13 cellular contexts compared by ENCODE assay signal in the genomic region with DNA sequence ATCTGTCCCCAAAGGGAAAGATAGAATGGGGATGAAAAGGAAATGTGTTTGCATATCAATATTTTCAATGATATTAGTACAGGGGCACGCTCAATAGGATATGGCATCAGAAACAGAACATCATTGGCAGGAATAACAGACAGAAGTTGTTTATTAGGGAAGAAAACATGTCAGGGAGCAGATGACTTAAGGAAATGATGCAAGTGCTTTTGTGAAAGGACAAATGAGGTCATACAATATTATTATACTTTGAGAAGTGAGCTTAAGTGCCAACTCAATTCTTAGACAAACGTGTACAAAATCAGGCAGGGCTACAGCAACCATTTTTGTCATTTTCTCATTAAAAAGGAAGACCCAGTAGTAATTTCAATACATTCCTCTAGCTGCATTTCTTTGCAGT.
DNase-seq lines count a peak whose midpoint lies in the region; ATAC-seq and TF ChIP-seq lines count a peak whose summit lies in the region.
"Had no signal": no experiment of that assay in that cellular context is flagged by ENCODE, and none has a peak within 500 bp of the region (broad histone marks: within the 10 kb centered on the region; RNA-seq: fewer than 3 reads in every experiment).

No MANE protein-coding gene starts in this region.

- no peaks in the 10 kb centered on the region for H3K9me3 Mint-ChIP-seq in GM23338
- H3K9me3 Mint-ChIP-seq: stimulated activated memory B cell treated with anti-CD40 and anti-IgM and Interleukin-4, amounts not matched to agents 10 μg/mL and 1 μg/mL and 100 μg/mL, for 72 hours had no signal

- H3K27me3 Mint-ChIP-seq in GM23338 (ENCODE audit: insufficient read depth, low read depth, poor library complexity) = peaks cover 3% of the 10 kb centered on the region
- H3K27me3 Mint-ChIP-seq: stimulated activated memory B cell treated with anti-CD40 and anti-IgM and Interleukin-4, amounts not matched to agents 10 μg/mL and 1 μg/mL and 100 μg/mL, for 72 hours had no signal

- H3K27me3 ChIP-seq in GM23338 (ENCODE audit: insufficient read depth) (no peaks in the 10 kb centered on the region), foreskin keratinocyte (no peaks in the 10 kb centered on the region)

- H3K4me3 ChIP-seq in GM23338 (no peak overlapping the region), skeletal muscle cell (ENCODE audit: low read depth, low read length) (no peak overlapping the region)

- H3K4me1 ChIP-seq in GM23338 (ENCODE audit: insufficient read depth) (peaks cover 6% of the 10 kb centered on the region; the same call in 1 of the 2 replicates), foreskin keratinocyte (peaks cover 50% of the 10 kb centered on the region)
- H3K4me1 ChIP-seq: parathyroid adenoma had no signal

- H3K27ac Mint-ChIP-seq in GM23338 = no peak overlapping the region
- H3K27ac Mint-ChIP-seq: stimulated activated memory B cell treated with anti-CD40 and anti-IgM and Interleukin-4, amounts not matched to agents 10 μg/mL and 1 μg/mL and 100 μg/mL, for 72 hours had no signal

- no peak for DNase-seq in GM23338 (ENCODE audit: low spot score)
- peak in 1 of 2 donors; percentile 48 for DNase-seq in foreskin keratinocyte
- peak; percentile 64 for DNase-seq in skeletal muscle cell (ENCODE audit: low read depth)
- DNase-seq in stimulated activated CD4-positive, alpha-beta T cell treated with anti-CD3 and anti-CD28 coated beads, Interleukin-2, amount 100 ng/mL, for 48 hours = no peak
- DNase-seq in GF-D8 (lab: John Stamatoyannopoulos, UW) = no peak
- DNase-seq: activated T-cell treated with anti-CD3 and anti-CD28 coated beads, Interleukin-2, amount 50 U/mL, for 48 hours; DND-41; NCI-H1105 had no signal

- no peaks in the 10 kb centered on the region for H3F3A ChIP-seq in GM23338 (replicated peaks; ENCODE audit: low read depth)

- H3K4me3 Mint-ChIP-seq in GM23338 = no peak overlapping the region
- H3K4me3 Mint-ChIP-seq: stimulated activated memory B cell treated with anti-CD40 and anti-IgM and Interleukin-4, amounts not matched to agents 10 μg/mL and 1 μg/mL and 100 μg/mL, for 72 hours had no signal

- no peak overlapping the region for H3K4me2 ChIP-seq in GM23338

- 0 out of 2 replicates have a peak, but pooled peaks cover 3% of the 10 kb centered on the region for H3K9me2 ChIP-seq in GM23338 (ENCODE audit: insufficient read depth)

- ATAC-seq in GM23338 = no peak
- ATAC-seq in foreskin keratinocyte = no peak
- no peak for ATAC-seq in GM18511 (IDR thresholded peaks at IDR 0.05; ENCODE audit: unreplicated experiment)
- ATAC-seq in HG02571 (IDR thresholded peaks at IDR 0.05; ENCODE audit: unreplicated experiment) = no peak
- ATAC-seq: stimulated activated memory B cell treated with anti-CD40 and anti-IgM and Interleukin-4, amounts not matched to agents 10 μg/mL and 1 μg/mL and 100 μg/mL, for 72 hours had no signal

- H3K36me3 Mint-ChIP-seq in GM23338 (ENCODE audit: low read depth) = no peaks in the 10 kb centered on the region
- H3K36me3 Mint-ChIP-seq: stimulated activated memory B cell treated with anti-CD40 and anti-IgM and Interleukin-4, amounts not matched to agents 10 μg/mL and 1 μg/mL and 100 μg/mL, for 72 hours had no signal

- H4K20me1 ChIP-seq in GM23338 (replicated peaks; ENCODE audit: insufficient read depth) = no peaks in the 10 kb centered on the region

- no peaks in the 10 kb centered on the region for H3K79me2 ChIP-seq in GM23338 (replicated peaks; ENCODE audit: insufficient read depth)
- H3K79me2 ChIP-seq: parathyroid adenoma had no signal

- H3K4me1 Mint-ChIP-seq in GM23338 = peaks cover 14% of the 10 kb centered on the region; the same call in 2 of the 3 replicates
- H3K4me1 Mint-ChIP-seq: stimulated activated memory B cell treated with anti-CD40 and anti-IgM and Interleukin-4, amounts not matched to agents 10 μg/mL and 1 μg/mL and 100 μg/mL, for 72 hours had no signal

- 0 out of 2 replicates have a peak overlapping the region, but pooled peaks have one; percentile 85 for H2AFZ ChIP-seq in GM23338
- H2AFZ ChIP-seq: parathyroid adenoma had no signal

- no peak overlapping the region for H3K27ac ChIP-seq in GM23338 (ENCODE audit: low read depth)
- H3K27ac ChIP-seq in angular gyrus (ENCODE audit: low read depth, low read length) = peak overlapping the region; percentile 44
- peak overlapping the region; percentile 99 for H3K27ac ChIP-seq in foreskin keratinocyte
- H3K27ac ChIP-seq: parathyroid adenoma had no signal

- TF ChIP-seq CTCF in GM23338 (conservative IDR thresholded peaks at IDR 0.05; ENCODE audit: low read depth in 2 of 2) (no peak), foreskin keratinocyte (conservative IDR thresholded peaks at IDR 0.05) (no peak)

- no peaks in the 10 kb centered on the region for H3K36me3 ChIP-seq in GM23338 (ENCODE audit: insufficient read depth)

TF ChIP-seq in GM23338, 12 proteins besides CTCF, POLR2A, EP300 and RAD21 (continues in another document):
- TF ChIP-seq STAT1 (IDR thresholded peaks at IDR 0.05; ENCODE audit: unreplicated experiment) (no peak), JUNB (IDR thresholded peaks at IDR 0.05; ENCODE audit: unreplicated experiment) (no peak), EZH2phosphoT487 (IDR thresholded peaks at IDR 0.05; ENCODE audit: unreplicated experiment) (no peak), NANOG (IDR thresholded peaks at IDR 0.05; ENCODE audit: borderline replicate concordance) (no peak), ZNF114 (CRISPR knock-in tag; IDR thresholded peaks at IDR 0.05) (no peak), EZH2 (IDR thresholded peaks at IDR 0.05; ENCODE audit: low read depth, unreplicated experiment) (no peak), POLR2AphosphoS5 (IDR thresholded peaks at IDR 0.05; ENCODE audit: low read depth) (no peak), ZNF331 (CRISPR knock-in tag; IDR thresholded peaks at IDR 0.05; ENCODE audit: low read depth) (no peak)
- TF ChIP-seq, protein P1, sequence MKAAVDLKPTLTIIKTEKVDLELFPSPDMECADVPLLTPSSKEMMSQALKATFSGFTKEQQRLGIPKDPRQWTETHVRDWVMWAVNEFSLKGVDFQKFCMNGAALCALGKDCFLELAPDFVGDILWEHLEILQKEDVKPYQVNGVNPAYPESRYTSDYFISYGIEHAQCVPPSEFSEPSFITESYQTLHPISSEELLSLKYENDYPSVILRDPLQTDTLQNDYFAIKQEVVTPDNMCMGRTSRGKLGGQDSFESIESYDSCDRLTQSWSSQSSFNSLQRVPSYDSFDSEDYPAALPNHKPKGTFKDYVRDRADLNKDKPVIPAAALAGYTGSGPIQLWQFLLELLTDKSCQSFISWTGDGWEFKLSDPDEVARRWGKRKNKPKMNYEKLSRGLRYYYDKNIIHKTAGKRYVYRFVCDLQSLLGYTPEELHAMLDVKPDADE (IDR thresholded peaks at IDR 0.05) = no peak
